Comparison of ENCODE assay signal across 10 cellular contexts in the genomic region with DNA sequence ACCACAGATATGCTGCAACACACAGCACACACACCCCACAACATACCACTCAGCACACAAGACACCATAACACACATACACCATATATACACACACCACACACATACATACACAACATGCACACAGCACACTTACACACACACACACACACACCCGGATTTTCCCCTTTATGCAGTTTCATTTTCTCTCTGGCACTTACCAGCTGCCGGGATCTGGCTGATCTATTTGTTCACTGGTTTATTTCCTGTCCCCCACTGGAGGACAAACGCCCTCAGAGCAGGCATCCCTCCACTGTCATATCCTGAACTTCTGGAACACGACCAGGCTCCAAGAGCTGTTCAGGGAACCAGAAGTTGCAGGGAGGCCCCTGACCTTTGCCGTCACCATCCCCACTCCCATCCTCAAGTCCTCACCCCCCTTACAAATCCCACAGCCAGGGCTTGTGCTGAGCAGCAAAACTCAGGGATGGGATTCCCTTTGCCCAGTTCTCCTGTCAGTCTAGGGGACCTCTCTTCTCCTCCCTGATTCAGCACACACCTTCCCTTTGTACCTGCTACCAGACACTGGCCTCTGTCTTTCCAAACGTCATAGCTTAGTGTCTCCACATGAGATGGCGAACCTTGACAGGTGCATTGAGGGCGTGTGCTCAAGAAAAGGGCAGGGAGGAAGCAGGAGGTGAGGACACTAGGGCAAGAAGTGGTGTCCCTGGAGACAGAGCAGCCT.
"Had no signal": no experiment of that assay in that cellular context is flagged by ENCODE, and none has a peak within 500 bp of the region (broad histone marks: within the 10 kb centered on the region; RNA-seq: fewer than 3 reads in every experiment).

No MANE protein-coding gene starts in this region.

- H3K4me3 ChIP-seq: left lung, pancreas, tibial artery had no signal

- H3K9me3 ChIP-seq: left lung, pancreas, tibial artery had no signal

- H3K36me3 ChIP-seq: left lung, pancreas, tibial artery had no signal

- DNase-seq: activated naive CD8-positive, alpha-beta T cell treated with anti-CD3 and anti-CD28 coated beads, Interleukin-2, amount 10 ng/mL, durations not matched to agents 7 days and 5 days; effector memory CD8-positive, alpha-beta T cell; islet precursor cell; left lung; pancreas; stimulated activated CD4-positive, alpha-beta T cell treated with anti-CD3 and anti-CD28 coated beads, Interleukin-2, amount 100 ng/mL, for 48 hours; stimulated activated naive B cell treated with anti-CD40 and anti-IgM and Interleukin-4, amounts not matched to agents 10 μg/mL and 1 μg/mL and 100 μg/mL, for 72 hours; SW 1271; tibial artery had no signal

- H3K27me3 ChIP-seq: left lung, pancreas had no signal

- H3K4me1 ChIP-seq: left lung, pancreas, tibial artery had no signal

- H3K27ac ChIP-seq: left lung, pancreas, tibial artery had no signal

- ATAC-seq: activated CD4-positive, CD25-positive, alpha-beta regulatory T cell treated with anti-CD3 and anti-CD28 coated beads, Interleukin-2, amount 50 U/mL, for 24 hours; effector memory CD8-positive, alpha-beta T cell; left lung; stimulated activated naive B cell treated with anti-CD40 and anti-IgM and Interleukin-4, amounts not matched to agents 10 μg/mL and 1 μg/mL and 100 μg/mL, for 72 hours had no signal
